ENCODE assay signal across 21 cellular contexts in the genomic region with DNA sequence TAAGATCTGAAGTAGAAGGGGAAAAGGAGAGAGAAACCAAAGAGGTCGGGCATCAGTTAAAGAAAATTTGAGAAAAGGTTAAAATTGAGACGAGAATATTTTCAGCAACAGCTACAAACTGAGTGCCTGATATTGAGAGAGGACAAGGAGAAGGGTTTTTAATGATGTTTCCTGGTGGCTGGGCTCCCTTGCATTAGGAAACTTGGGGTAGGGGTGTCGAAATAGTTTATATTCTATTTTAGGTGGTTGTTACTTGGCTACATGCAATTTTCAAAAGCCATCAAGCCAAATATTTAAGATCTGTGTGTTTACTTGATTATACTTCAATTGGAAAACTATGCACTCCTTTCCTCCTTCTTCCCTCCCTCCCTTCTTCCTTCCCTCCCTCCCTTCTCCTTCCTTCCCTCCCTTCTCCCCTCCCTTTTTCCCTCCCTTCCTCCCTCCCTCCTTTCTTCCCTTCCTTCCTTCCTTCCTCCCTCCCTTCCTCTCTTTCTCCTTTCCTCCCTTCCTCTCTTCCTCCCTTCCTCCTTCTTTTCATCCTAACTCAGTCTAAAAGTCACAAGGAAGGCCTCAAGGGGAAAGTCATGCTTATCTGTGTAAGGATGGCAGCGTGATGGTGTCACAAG. TPM values are rescaled to one million over a fixed set of nuclear protein-coding genes. Genes with fewer than 3 reads are reported as not detected.
A peak's percentile ranks its signal among the peaks of the same experiment; 100 is the strongest.
DNase-seq lines count a peak whose midpoint lies in the region; ATAC-seq and TF ChIP-seq lines count a peak whose summit lies in the region.
"Had no signal": no experiment of that assay in that cellular context is flagged by ENCODE, and none has a peak within 500 bp of the region (broad histone marks: within the 10 kb centered on the region; RNA-seq: fewer than 3 reads in every experiment).

No MANE protein-coding gene starts in this region.

- H2AFZ ChIP-seq in hepatocyte = no peak overlapping the region

- DNase-seq in SIG-M5 treated with dmso at 0.1 percent for 504 hours (lab: John Stamatoyannopoulos, UW; ENCODE audit: unreplicated experiment) (peak; percentile 47), SIG-M5 (lab: John Stamatoyannopoulos, UW) (no peak), T-helper 17 cell (no peak), hepatocyte (ENCODE audit: low spot score) (no peak), upper lobe of right lung (no peak), gastrocnemius medialis (no peak), NCI-H1092 (lab: John Stamatoyannopoulos, UW) (no peak)
- no peak for DNase-seq in activated CD4-positive, alpha-beta T cell treated with anti-CD3 and anti-CD28 coated beads, Interleukin-2, amount 50 U/mL, for 48 hours
- DNase-seq: COR-L47; H9; IMR-90; NCI-H1048; NCI-H2107; NCI-H345; NCI-H69; NK-92 treated with Interleukin-12 subunit alpha and Interleukin-12 subunit beta, amount 100 ng/mL, for 24 hours; Right ventricle myocardium superior had no signal

- TF ChIP-seq POLR2A in gastrocnemius medialis (IDR thresholded peaks at IDR 0.05) = no peak

- peak overlapping the region; percentile 9 for H3K4me3 Mint-ChIP-seq in T-helper 17 cell
- H3K4me3 Mint-ChIP-seq: CD14-positive monocyte, H9 had no signal

- intact Hi-C loops in upper lobe of right lung (cut with DNase I) = no loop called here
- intact Hi-C loops in gastrocnemius medialis (cut with DNase I; ENCODE audit: low total_unique reads) = no loop called here

- no peaks in the 10 kb centered on the region for H4K20me1 ChIP-seq in hepatocyte (ENCODE audit: insufficient read depth, poor library complexity, severe bottlenecking)

- H3K27me3 ChIP-seq in hepatocyte = no peaks in the 10 kb centered on the region
- no peaks in the 10 kb centered on the region for H3K27me3 ChIP-seq in upper lobe of right lung
- H3K27me3 ChIP-seq in gastrocnemius medialis = no peaks in the 10 kb centered on the region

- peaks cover 8% of the 10 kb centered on the region for H3K27me3 Mint-ChIP-seq in T-helper 17 cell

- WGBS in hepatocyte (ENCODE audit: low lambda C conversion rate, missing lambda C conversion rate) = 85% methylated on average over 4 of the region's 4 CpGs

- no peak overlapping the region for H3K4me2 ChIP-seq in hepatocyte

- in situ Hi-C loops in gastrocnemius medialis (cut with MboI; ENCODE audit: low sequenced_read_pairs in 4 of 4) = loop anchor here in 1 of 4 donors (25.0 kb wide), 1 partner anchor 681 kb away; no protein-coding TSS in a partner anchor

- H3K36me3 Mint-ChIP-seq in T-helper 17 cell (ENCODE audit: low read depth) = peaks cover 6% of the 10 kb centered on the region
- H3K36me3 Mint-ChIP-seq: CD14-positive monocyte had no signal

- H3K27ac ChIP-seq in hepatocyte (peak overlapping the region; percentile 17), upper lobe of right lung (peak overlapping the region; percentile 49), gastrocnemius medialis (no peak overlapping the region)

- TF ChIP-seq CTCF in hepatocyte (IDR thresholded peaks at IDR 0.05; ENCODE audit: poor library complexity) (no peak), upper lobe of right lung (IDR thresholded peaks at IDR 0.05) (no peak), gastrocnemius medialis (IDR thresholded peaks at IDR 0.05 in 4 of 5, conservative IDR thresholded peaks at IDR 0.05 in 1 of 5) (no peak)

- H3K36me3 ChIP-seq in hepatocyte (replicated peaks; ENCODE audit: insufficient read depth, low read depth) (no peaks in the 10 kb centered on the region), upper lobe of right lung (no peaks in the 10 kb centered on the region), gastrocnemius medialis (no peaks in the 10 kb centered on the region)

- H3K9me2 ChIP-seq in hepatocyte (replicated peaks; ENCODE audit: insufficient read depth) = no peaks in the 10 kb centered on the region

- H3K79me2 ChIP-seq in hepatocyte = no peaks in the 10 kb centered on the region

- no peak for ATAC-seq in T-helper 17 cell
- ATAC-seq in upper lobe of right lung = peak; percentile 41
- ATAC-seq in gastrocnemius medialis = no peak
- ATAC-seq: Panc1 had no signal

- H3K27ac Mint-ChIP-seq in T-helper 17 cell = no peak overlapping the region
- H3K27ac Mint-ChIP-seq: CD14-positive monocyte, H9 had no signal

- no peaks in the 10 kb centered on the region for H3K9me3 ChIP-seq in T-helper 17 cell (ENCODE audit: control insufficient read depth, low read length, poor library complexity, severe bottlenecking)
- no peaks in the 10 kb centered on the region for H3K9me3 ChIP-seq in hepatocyte (ENCODE audit: low read depth)
- no peaks in the 10 kb centered on the region for H3K9me3 ChIP-seq in upper lobe of right lung
- no peaks in the 10 kb centered on the region for H3K9me3 ChIP-seq in gastrocnemius medialis

- peaks cover 5% of the 10 kb centered on the region for H3K4me1 ChIP-seq in hepatocyte (ENCODE audit: insufficient read depth)
- no peaks in the 10 kb centered on the region for H3K4me1 ChIP-seq in upper lobe of right lung
- H3K4me1 ChIP-seq in gastrocnemius medialis = no peaks in the 10 kb centered on the region

- no peak overlapping the region for H3K4me3 ChIP-seq in hepatocyte
- no peak overlapping the region for H3K4me3 ChIP-seq in upper lobe of right lung
- H3K4me3 ChIP-seq in gastrocnemius medialis = no peak overlapping the region

- peaks cover 12% of the 10 kb centered on the region for H3K4me1 Mint-ChIP-seq in T-helper 17 cell
- H3K4me1 Mint-ChIP-seq: H9 had no signal

RNA-seq across cellular contexts. Expression of a gene that starts 1.8 kb away (rescaled TPM):
- total RNA-seq in T-helper 17 cell (not detected), hepatocyte (449 and 502 TPM in 2 replicates), upper lobe of right lung (29.6 TPM), gastrocnemius medialis (10 to 100 TPM in 1 of 4 donors, 1 to 10 TPM in 1, not detected in 2; 4.4 to 11.5 TPM)
- polyA plus RNA-seq in hepatocyte = 202 and 374 TPM in 2 replicates
- total RNA-seq: A172, H9, IMR-90, LHCN-M2 had no signal
- polyA plus RNA-seq: CD14-positive monocyte, IMR-90 had no signal

RNA-seq across cellular contexts. Expression of a gene that starts 39.1 kb away (rescaled TPM):
- total RNA-seq in T-helper 17 cell = 1 to 10 TPM; 4.3 to 6.9 TPM
- 6.1 and 9.7 TPM in 2 replicates for total RNA-seq in hepatocyte
- 7.1 and 8.8 TPM in 2 replicates for polyA plus RNA-seq in hepatocyte
- 32.9 TPM for total RNA-seq in upper lobe of right lung
- total RNA-seq in gastrocnemius medialis = 1 to 10 TPM; 6.1 to 8.7 (median 7.1) TPM

Comparison
In these comparisons a context has a peak if more than half of its experiments do, and no peak if none do; other contexts are left out.
1. H3K27ac ChIP-seq: peak in hepatocyte (single experiment) and upper lobe of right lung (single experiment); none in gastrocnemius medialis (0 of 4).
2. RNA of a gene that starts 1.8 kb away (total RNA-seq): 449 to 502 TPM in hepatocyte; 29.6 TPM in upper lobe of right lung (single experiment), 4.4 to 11.5 TPM in gastrocnemius medialis and not detected in T-helper 17 cell; every median in the first group is over 10 times any median in the second.